Comparison of ENCODE assay signal across 29 cellular contexts in genomic region chr1:28770601-28771165, GRCh38. TPM values are rescaled to one million over a fixed set of nuclear protein-coding genes. Genes with fewer than 3 reads are reported as not detected.
"Had no signal": no experiment of that assay in that cellular context is flagged by ENCODE, and none has a peak within 500 bp of the region (broad histone marks: within the 10 kb centered on the region; RNA-seq: fewer than 3 reads in every experiment).

No MANE protein-coding gene starts in this region.

- H3K27ac Mint-ChIP-seq: activated naive CD4-positive, alpha-beta T cell treated with anti-CD3 and anti-CD28 coated beads, Interleukin-2, amount 50 U/mL, for 24 hours had no signal

- H3K9me3 ChIP-seq: Peyer's patch, SJCRH30, SK-N-SH had no signal

- H3K4me1 ChIP-seq: Peyer's patch, SJCRH30 had no signal

- H3K4me3 ChIP-seq: Peyer's patch, SJCRH30 had no signal

- H3K9me3 Mint-ChIP-seq: activated naive CD4-positive, alpha-beta T cell treated with anti-CD3 and anti-CD28 coated beads, Interleukin-2, amount 50 U/mL, for 24 hours; brain had no signal

- H3K27me3 ChIP-seq: Peyer's patch, SJCRH30 had no signal

- H3K9me2 ChIP-seq: SK-N-SH had no signal

- H3K9ac ChIP-seq: SK-N-SH had no signal

- H3K27ac ChIP-seq: Peyer's patch, RWPE1, SJCRH30 had no signal

- FAIRE-seq: astrocyte had no signal

- H3K27me3 Mint-ChIP-seq: activated naive CD4-positive, alpha-beta T cell treated with anti-CD3 and anti-CD28 coated beads, Interleukin-2, amount 50 U/mL, for 24 hours; brain had no signal

- DNase-seq: activated CD4-positive, alpha-beta T cell treated with anti-CD3 and anti-CD28 coated beads for 48 hours; activated CD4-positive, alpha-beta T cell treated with anti-CD3 and anti-CD28 coated beads, Interleukin-2, amount 50 U/mL, for 4 hours; activated CD4-positive, CD25-positive, alpha-beta regulatory T cell treated with anti-CD3 and anti-CD28 coated beads, Interleukin-2, amount 50 U/mL, for 72 hours; activated effector memory CD4-positive, alpha-beta T cell treated with Interleukin-2 at 50 U/mL for 16 hours; activated naive CD4-positive, alpha-beta T cell; activated T-cell treated with anti-CD3 and anti-CD28 coated beads for 4 hours; amygdala; Kasumi-1; KBM-7; NCI-H1105 treated with DMSO at 0.1 percent for 48 hours; NCI-H1694; NCI-H2029; NCI-H2107; NCI-H2171 treated with DMSO at 0.1 percent for 48 hours; NCI-H345; NCI-H510A; NCI-H526 treated with DMSO at 0.1 percent for 48 hours; NCI-H82; Peyer's patch; Right ventricle myocardium superior; SJCRH30; SK-N-SH had no signal

- H3K4me3 Mint-ChIP-seq: activated naive CD4-positive, alpha-beta T cell treated with anti-CD3 and anti-CD28 coated beads, Interleukin-2, amount 50 U/mL, for 24 hours; brain had no signal

- H3K4me2 ChIP-seq: SK-N-SH had no signal

RNA-seq across cellular contexts. Expression of gene OPRD1, which starts 41.3 kb away (rescaled TPM):
- total RNA-seq: activated CD8-positive, alpha-beta memory T cell treated with anti-CD3 and anti-CD28 coated beads for 36 hours; OCI-LY7; Right ventricle myocardium superior; T-helper 1 cell treated with Interleukin-12 subunit alpha and Interleukin-12 subunit beta and Interleukin-4 antibody, amounts not matched to agents 30 ng/mL and 1 ng/mL, for 36 hours had no signal
